Comparison of ENCODE assay signal across 1 cellular context in genomic region chr1:38071530-38072266, GRCh38.
A peak's percentile ranks its signal among the peaks of the same experiment; 100 is the strongest.
TF ChIP-seq lines count a peak whose summit lies in the region.

No MANE protein-coding gene starts in this region.

TF ChIP-seq in HepG2, 621 proteins besides CTCF, POLR2A, EP300 and RAD21:
- TF ChIP-seq ZNF646 (CRISPR knock-in tag; IDR thresholded peaks at IDR 0.05): no peak
- 0 out of 2 replicates have a peak, but pooled peaks have one; percentile 39 for TF ChIP-seq MIER2 (CRISPR knock-in tag; IDR thresholded peaks at IDR 0.05)
- TF ChIP-seq ZNF256 (CRISPR knock-in tag; conservative IDR thresholded peaks at IDR 0.05): no peak
- peak; percentile 33; the same call in 1 of the 2 replicates for TF ChIP-seq SMC3 (IDR thresholded peaks at IDR 0.05; ENCODE audit: low read length)
- TF ChIP-seq TBP (CRISPR knock-in tag; IDR thresholded peaks at IDR 0.05): no peak
- TF ChIP-seq ERF (CRISPR knock-in tag; IDR thresholded peaks at IDR 0.05): no peak
- TF ChIP-seq ZNF354B (CRISPR knock-in tag; IDR thresholded peaks at IDR 0.05): no peak
- no peak for TF ChIP-seq BORCS8-MEF2B (CRISPR knock-in tag; IDR thresholded peaks at IDR 0.05)
- no peak for TF ChIP-seq ZNF263 (CRISPR knock-in tag; IDR thresholded peaks at IDR 0.05)
- no peak for TF ChIP-seq ZNF143 (CRISPR knock-in tag; IDR thresholded peaks at IDR 0.05)
- TF ChIP-seq PHF8 (CRISPR knock-in tag; IDR thresholded peaks at IDR 0.05): no peak
- TF ChIP-seq ZNF839 (CRISPR knock-in tag; IDR thresholded peaks at IDR 0.05; ENCODE audit: borderline replicate concordance): no peak
- peak; percentile 38 for TF ChIP-seq STAG1 (CRISPR knock-in tag; IDR thresholded peaks at IDR 0.05)
- TF ChIP-seq ZNF790 (CRISPR knock-in tag; IDR thresholded peaks at IDR 0.05; ENCODE audit: borderline replicate concordance): no peak
